Comparison of ENCODE assay signal across 38 cellular contexts in genomic region chr11:132564120-132564519, GRCh38.
"Had no signal": no experiment of that assay in that cellular context is flagged by ENCODE, and none has a peak within 500 bp of the region (broad histone marks: within the 10 kb centered on the region; RNA-seq: fewer than 3 reads in every experiment).

No MANE protein-coding gene starts in this region.

- H3K4me1 ChIP-seq: ascending aorta had no signal

- H3K36me3 ChIP-seq: ascending aorta, cardiac muscle cell had no signal

- DNase-seq: activated B cell treated with CpG ODN at 0.5 μM for 24 hours; activated CD4-positive, alpha-beta memory T cell treated with anti-CD3 and anti-CD28 coated beads for 36 hours; activated CD4-positive, alpha-beta T cell treated with anti-CD3 and anti-CD28 coated beads for 4 hours; activated CD4-positive, alpha-beta T cell treated with anti-CD3 and anti-CD28 coated beads, Interleukin-2, amount 10 ng/mL, durations not matched to agents 24 days and 14 days; activated CD4-positive, alpha-beta T cell treated with anti-CD3 and anti-CD28 coated beads, Interleukin-2, amount 50 U/mL, for 1 hour; activated CD4-positive, alpha-beta T cell treated with anti-CD3 and anti-CD28 coated beads, Interleukin-2, amount 50 U/mL, for 4 hours; activated CD4-positive, CD25-positive, alpha-beta regulatory T cell treated with anti-CD3 and anti-CD28 coated beads, Interleukin-2, amount 50 U/mL, for 72 hours; activated CD8-positive, alpha-beta memory T cell treated with anti-CD3 and anti-CD28 coated beads, Interleukin-2, amount 50 U/mL, for 4 hours; activated CD8-positive, alpha-beta T cell treated with anti-CD3 and anti-CD28 coated beads for 36 hours; activated effector memory CD4-positive, alpha-beta T cell treated with Interleukin-2 at 50 U/mL for 16 hours; activated gamma-delta T cell; activated naive CD4-positive, alpha-beta T cell treated with anti-CD3 and anti-CD28 coated beads, Interleukin-2, amount 10 ng/mL, durations not matched to agents 7 days and 5 days; activated naive CD4-positive, alpha-beta T cell treated with Interleukin-2 at 50 U/mL for 16 hours; activated naive CD8-positive, alpha-beta T cell treated with anti-CD3 and anti-CD28 coated beads, Interleukin-2, amount 10 ng/mL, durations not matched to agents 7 days and 5 days; activated naive CD8-positive, alpha-beta T cell treated with anti-CD3 and anti-CD28 coated beads, Interleukin-2, amount 50 U/mL, for 24 hours; activated T-cell treated with anti-CD3 and anti-CD28 coated beads for 4 hours; activated T-cell treated with anti-CD3 and anti-CD28 coated beads, Interleukin-2, amount 50 U/mL, for 1 hour; activated T-cell treated with anti-CD3 and anti-CD28 coated beads, Interleukin-2, amount 50 U/mL, for 4 hours; activated T-cell treated with anti-CD3 and anti-CD28 coated beads, Interleukin-2, amount 50 U/mL, for 72 hours; amygdala; anterior cingulate cortex; caudate nucleus; SW 1271; T-helper 1 cell; T-helper 2 cell; T-helper 9 cell had no signal

- H3K9me3 ChIP-seq: ascending aorta had no signal

- H3K4me3 Mint-ChIP-seq: activated B cell treated with CpG ODN at 0.5 μM for 24 hours; activated CD4-positive, alpha-beta memory T cell treated with anti-CD3 and anti-CD28 coated beads for 36 hours; activated CD4-positive, alpha-beta T cell treated with anti-CD3 and anti-CD28 coated beads, Interleukin-2, amount 10 ng/mL, durations not matched to agents 24 days and 14 days; activated CD8-positive, alpha-beta T cell treated with anti-CD3 and anti-CD28 coated beads for 36 hours; activated naive CD4-positive, alpha-beta T cell treated with anti-CD3 and anti-CD28 coated beads, Interleukin-2, amount 10 ng/mL, durations not matched to agents 7 days and 5 days; activated naive CD4-positive, alpha-beta T cell treated with anti-CD3 and anti-CD28 coated beads, Interleukin-2, amount 50 U/mL, for 24 hours; activated naive CD8-positive, alpha-beta T cell; activated naive CD8-positive, alpha-beta T cell treated with anti-CD3 and anti-CD28 coated beads, Interleukin-2, amount 10 ng/mL, durations not matched to agents 7 days and 5 days; activated naive CD8-positive, alpha-beta T cell treated with anti-CD3 and anti-CD28 coated beads, Interleukin-2, amount 50 U/mL, for 24 hours; activated T-cell treated with anti-CD3 and anti-CD28 coated beads, Interleukin-2, amount 50 U/mL, for 4 hours; activated T-cell treated with anti-CD3 and anti-CD28 coated beads, Interleukin-2, amount 50 U/mL, for 72 hours; activated T-helper 1 cell treated with anti-CD3 and anti-CD28 coated beads, Interleukin-12 subunit alpha, Interleukin-12 subunit beta, Interleukin-2, Interleukin-4 antibody, amounts not matched to agents 30 ng/mL and 10 ng/mL and 1 ng/mL, durations not matched to agents 14 hours and 24 hours and 36 hours; brain; T-helper 1 cell treated with Interleukin-12 subunit alpha and Interleukin-12 subunit beta and Interleukin-4 antibody, amounts not matched to agents 30 μg/mL and 1 μg/mL, for 36 hours; T-helper 2 cell treated with Interferon-gamma antibody and Interleukin-4, amounts not matched to agents 5 μg/mL and 100 μg/mL, for 36 hours had no signal

- H3K27me3 Mint-ChIP-seq: activated B cell treated with CpG ODN at 0.5 μM for 24 hours; activated CD4-positive, alpha-beta T cell treated with anti-CD3 and anti-CD28 coated beads, Interleukin-2, amount 10 ng/mL, durations not matched to agents 24 days and 14 days; activated naive CD4-positive, alpha-beta T cell treated with anti-CD3 and anti-CD28 coated beads, Interleukin-2, amount 10 ng/mL, durations not matched to agents 7 days and 5 days; activated naive CD8-positive, alpha-beta T cell treated with anti-CD3 and anti-CD28 coated beads, Interleukin-2, amount 10 ng/mL, durations not matched to agents 7 days and 5 days had no signal

- H3K27ac ChIP-seq: ascending aorta, cardiac muscle cell, VCaP had no signal

- FAIRE-seq: bronchial epithelial cell, TTC549 had no signal

- H3K4me3 ChIP-seq: ascending aorta, cardiac muscle cell had no signal

- ATAC-seq: activated CD8-positive, alpha-beta T cell treated with anti-CD3 and anti-CD28 coated beads for 36 hours; activated naive CD8-positive, alpha-beta T cell treated with anti-CD3 and anti-CD28 coated beads, Interleukin-2, amount 50 U/mL, for 24 hours; activated T-cell treated with anti-CD3 and anti-CD28 coated beads, Interleukin-2, amount 50 U/mL, for 4 hours; activated T-cell treated with anti-CD3 and anti-CD28 coated beads, Interleukin-2, amount 50 U/mL, for 72 hours had no signal

- H3K4me1 Mint-ChIP-seq: activated B cell treated with CpG ODN at 0.5 μM for 24 hours; activated CD4-positive, alpha-beta T cell treated with anti-CD3 and anti-CD28 coated beads, Interleukin-2, amount 10 ng/mL, durations not matched to agents 24 days and 14 days; activated naive CD4-positive, alpha-beta T cell treated with anti-CD3 and anti-CD28 coated beads, Interleukin-2, amount 10 ng/mL, durations not matched to agents 7 days and 5 days; activated naive CD4-positive, alpha-beta T cell treated with anti-CD3 and anti-CD28 coated beads, Interleukin-2, amount 50 U/mL, for 24 hours; activated naive CD8-positive, alpha-beta T cell treated with anti-CD3 and anti-CD28 coated beads, Interleukin-2, amount 10 ng/mL, durations not matched to agents 7 days and 5 days; activated naive CD8-positive, alpha-beta T cell treated with anti-CD3 and anti-CD28 coated beads, Interleukin-2, amount 50 U/mL, for 24 hours had no signal

- H3K36me3 Mint-ChIP-seq: activated CD4-positive, alpha-beta memory T cell treated with anti-CD3 and anti-CD28 coated beads for 36 hours; activated naive CD4-positive, alpha-beta T cell treated with anti-CD3 and anti-CD28 coated beads, Interleukin-2, amount 10 ng/mL, durations not matched to agents 7 days and 5 days; activated naive CD4-positive, alpha-beta T cell treated with anti-CD3 and anti-CD28 coated beads, Interleukin-2, amount 50 U/mL, for 24 hours; activated naive CD8-positive, alpha-beta T cell; activated naive CD8-positive, alpha-beta T cell treated with anti-CD3 and anti-CD28 coated beads, Interleukin-2, amount 10 ng/mL, durations not matched to agents 7 days and 5 days; brain had no signal

- H3K27ac Mint-ChIP-seq: activated B cell treated with CpG ODN at 0.5 μM for 24 hours; activated CD4-positive, alpha-beta memory T cell treated with anti-CD3 and anti-CD28 coated beads for 36 hours; activated CD4-positive, alpha-beta T cell treated with anti-CD3 and anti-CD28 coated beads, Interleukin-2, amount 10 ng/mL, durations not matched to agents 24 days and 14 days; activated CD8-positive, alpha-beta T cell treated with anti-CD3 and anti-CD28 coated beads for 36 hours; activated naive CD4-positive, alpha-beta T cell treated with anti-CD3 and anti-CD28 coated beads, Interleukin-2, amount 10 ng/mL, durations not matched to agents 7 days and 5 days; activated naive CD4-positive, alpha-beta T cell treated with anti-CD3 and anti-CD28 coated beads, Interleukin-2, amount 50 U/mL, for 24 hours; activated naive CD8-positive, alpha-beta T cell; activated naive CD8-positive, alpha-beta T cell treated with anti-CD3 and anti-CD28 coated beads, Interleukin-2, amount 10 ng/mL, durations not matched to agents 7 days and 5 days; activated naive CD8-positive, alpha-beta T cell treated with anti-CD3 and anti-CD28 coated beads, Interleukin-2, amount 50 U/mL, for 24 hours; activated T-cell treated with anti-CD3 and anti-CD28 coated beads, Interleukin-2, amount 50 U/mL, for 72 hours; activated T-helper 1 cell treated with anti-CD3 and anti-CD28 coated beads, Interleukin-12 subunit alpha, Interleukin-12 subunit beta, Interleukin-2, Interleukin-4 antibody, amounts not matched to agents 30 ng/mL and 10 ng/mL and 1 ng/mL, durations not matched to agents 14 hours and 24 hours and 36 hours; activated T-helper 2 cell treated with anti-CD3 and anti-CD28 coated beads, Interferon-gamma antibody, Interleukin-2, Interleukin-4, amounts not matched to agents 10 μg/mL and 5 μg/mL and 100 μg/mL, durations not matched to agents 14 hours and 24 hours and 36 hours; T-helper 1 cell treated with Interleukin-12 subunit alpha and Interleukin-12 subunit beta and Interleukin-4 antibody, amounts not matched to agents 30 μg/mL and 1 μg/mL, for 36 hours; T-helper 2 cell treated with Interferon-gamma antibody and Interleukin-4, amounts not matched to agents 5 μg/mL and 100 μg/mL, for 36 hours had no signal

- H3K27me3 ChIP-seq: ascending aorta, cardiac muscle cell had no signal
